In the genomic region with DNA sequence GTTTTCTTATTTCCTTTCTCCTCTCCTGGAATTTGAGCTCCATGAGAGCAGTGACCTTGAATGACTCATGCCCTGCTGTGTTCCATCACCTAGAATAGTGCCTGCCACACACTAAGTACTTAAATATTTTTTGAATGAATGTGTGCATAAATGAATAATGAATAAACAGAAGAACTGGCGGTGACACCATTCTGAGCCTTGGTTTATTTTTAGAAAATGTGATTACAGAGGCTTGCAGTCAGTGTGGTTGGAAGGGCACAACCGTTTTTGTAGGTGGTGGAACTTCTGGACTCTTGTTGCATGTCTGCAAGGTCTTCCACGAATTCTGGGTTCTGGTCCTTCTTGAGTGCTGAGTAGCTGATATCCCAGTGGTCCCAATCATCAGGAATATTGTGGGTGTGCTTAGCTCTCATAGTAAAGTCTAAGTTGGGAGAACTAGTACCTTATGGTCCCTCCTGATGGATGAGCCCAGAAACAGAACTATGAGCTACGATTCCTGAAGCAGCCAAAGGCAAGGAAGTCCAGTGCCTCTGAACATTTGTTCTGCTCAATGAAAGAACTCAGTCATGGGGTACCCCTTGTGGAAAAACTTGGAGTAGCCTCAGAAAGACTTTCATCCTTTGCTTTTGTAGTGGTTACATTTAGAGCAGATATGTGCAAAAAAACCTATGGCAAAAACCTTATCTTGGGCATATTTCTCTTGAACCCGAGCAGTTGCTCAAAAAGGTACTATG, we compare ENCODE assay signal across 1 cellular context.
TF ChIP-seq lines count a peak whose summit lies in the region.

No MANE protein-coding gene starts in this region.

TF ChIP-seq in HEK293, 187 proteins besides CTCF, POLR2A, EP300 and RAD21 (continued from another document and continues in another):
- no peak for TF ChIP-seq PRDM2 (tag by site-specific recombination; IDR thresholded peaks at IDR 0.05; ENCODE audit: borderline replicate concordance)
- TF ChIP-seq ZFHX2 (tag by site-specific recombination; conservative IDR thresholded peaks at IDR 0.05): no peak
- no peak for TF ChIP-seq ZNF658 (tag by site-specific recombination; IDR thresholded peaks at IDR 0.05)
- TF ChIP-seq ZNF311 (tag by site-specific recombination; IDR thresholded peaks at IDR 0.05; ENCODE audit: borderline replicate concordance): no peak
- TF ChIP-seq INSM2 (tag by site-specific recombination; IDR thresholded peaks at IDR 0.05): peak; percentile 65; the same call in 1 of the 2 replicates
- no peak for TF ChIP-seq BCL11A (tag by site-specific recombination; IDR thresholded peaks at IDR 0.05; ENCODE audit: low read depth)
- no peak; the same call in 1 of the 2 replicates for TF ChIP-seq TRIM28 (IDR thresholded peaks at IDR 0.05; ENCODE audit: borderline replicate concordance, low read length)
- TF ChIP-seq ZNF132 (tag by site-specific recombination; IDR thresholded peaks at IDR 0.05; ENCODE audit: borderline replicate concordance): no peak
- TF ChIP-seq ZNF654 (tag by site-specific recombination; IDR thresholded peaks at IDR 0.05; ENCODE audit: low read depth): no peak
- TF ChIP-seq MYNN (tag by site-specific recombination; IDR thresholded peaks at IDR 0.05; ENCODE audit: borderline replicate concordance): no peak
- TF ChIP-seq ZBTB11 (tag by site-specific recombination; conservative IDR thresholded peaks at IDR 0.05; ENCODE audit: low read depth): no peak
- TF ChIP-seq ZBTB48 (tag by site-specific recombination; IDR thresholded peaks at IDR 0.05): no peak
- no peak for TF ChIP-seq ZNF274 (IDR thresholded peaks at IDR 0.05; ENCODE audit: low read length)
- TF ChIP-seq ZNF274 (tag by site-specific recombination; IDR thresholded peaks at IDR 0.05; ENCODE audit: borderline replicate concordance): no peak
- TF ChIP-seq ZNF391 (tag by site-specific recombination; IDR thresholded peaks at IDR 0.05; ENCODE audit: borderline replicate concordance, low read depth): no peak
- no peak for TF ChIP-seq ZNF23 (tag by site-specific recombination; IDR thresholded peaks at IDR 0.05; ENCODE audit: borderline replicate concordance)
- no peak for TF ChIP-seq ZBTB20 (tag by site-specific recombination; IDR thresholded peaks at IDR 0.05)
- no peak for TF ChIP-seq ZFP3 (tag by site-specific recombination; IDR thresholded peaks at IDR 0.05; ENCODE audit: low read depth)
- no peak for TF ChIP-seq ZNF596 (tag by site-specific recombination; IDR thresholded peaks at IDR 0.05)
- peak; percentile 17; the same call in 1 of the 2 replicates for TF ChIP-seq PRDM6 (tag by site-specific recombination; IDR thresholded peaks at IDR 0.05)
- no peak for TF ChIP-seq ZBTB26 (tag by site-specific recombination; optimal IDR thresholded peaks at IDR 0.05)
- TF ChIP-seq, protein P1, sequence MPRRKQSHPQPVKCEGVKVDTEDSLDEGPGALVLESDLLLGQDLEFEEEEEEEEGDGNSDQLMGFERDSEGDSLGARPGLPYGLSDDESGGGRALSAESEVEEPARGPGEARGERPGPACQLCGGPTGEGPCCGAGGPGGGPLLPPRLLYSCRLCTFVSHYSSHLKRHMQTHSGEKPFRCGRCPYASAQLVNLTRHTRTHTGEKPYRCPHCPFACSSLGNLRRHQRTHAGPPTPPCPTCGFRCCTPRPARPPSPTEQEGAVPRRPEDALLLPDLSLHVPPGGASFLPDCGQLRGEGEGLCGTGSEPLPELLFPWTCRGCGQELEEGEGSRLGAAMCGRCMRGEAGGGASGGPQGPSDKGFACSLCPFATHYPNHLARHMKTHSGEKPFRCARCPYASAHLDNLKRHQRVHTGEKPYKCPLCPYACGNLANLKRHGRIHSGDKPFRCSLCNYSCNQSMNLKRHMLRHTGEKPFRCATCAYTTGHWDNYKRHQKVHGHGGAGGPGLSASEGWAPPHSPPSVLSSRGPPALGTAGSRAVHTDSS (tag by site-specific recombination; IDR thresholded peaks at IDR 0.05): no peak
- TF ChIP-seq, protein P2, sequence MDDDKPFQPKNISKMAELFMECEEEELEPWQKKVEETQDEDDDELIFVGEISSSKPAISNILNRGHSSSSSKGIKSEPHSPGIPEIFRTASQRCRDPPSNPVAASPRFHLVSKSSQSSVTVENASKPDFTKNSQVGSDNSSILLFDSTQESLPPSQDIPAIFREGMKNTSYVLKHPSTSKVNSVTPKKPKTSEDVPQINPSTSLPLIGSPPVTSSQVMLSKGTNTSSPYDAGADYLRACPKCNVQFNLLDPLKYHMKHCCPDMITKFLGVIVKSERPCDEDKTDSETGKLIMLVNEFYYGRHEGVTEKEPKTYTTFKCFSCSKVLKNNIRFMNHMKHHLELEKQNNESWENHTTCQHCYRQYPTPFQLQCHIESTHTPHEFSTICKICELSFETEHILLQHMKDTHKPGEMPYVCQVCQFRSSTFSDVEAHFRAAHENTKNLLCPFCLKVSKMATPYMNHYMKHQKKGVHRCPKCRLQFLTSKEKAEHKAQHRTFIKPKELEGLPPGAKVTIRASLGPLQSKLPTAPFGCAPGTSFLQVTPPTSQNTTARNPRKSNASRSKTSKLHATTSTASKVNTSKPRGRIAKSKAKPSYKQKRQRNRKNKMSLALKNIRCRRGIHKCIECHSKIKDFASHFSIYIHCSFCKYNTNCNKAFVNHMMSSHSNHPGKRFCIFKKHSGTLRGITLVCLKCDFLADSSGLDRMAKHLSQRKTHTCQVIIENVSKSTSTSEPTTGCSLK (tag by site-specific recombination; IDR thresholded peaks at IDR 0.05): no peak
- no peak for TF ChIP-seq BCL11B (tag by site-specific recombination; IDR thresholded peaks at IDR 0.05; ENCODE audit: low read depth)
- peak; percentile 80 for TF ChIP-seq SCRT2 (tag by site-specific recombination; IDR thresholded peaks at IDR 0.05)
- no peak for TF ChIP-seq ZSCAN23 (tag by site-specific recombination; IDR thresholded peaks at IDR 0.05)
- no peak for TF ChIP-seq ZNF664 (tag by site-specific recombination; IDR thresholded peaks at IDR 0.05)
- TF ChIP-seq SETDB1 (IDR thresholded peaks at IDR 0.05; ENCODE audit: insufficient read length, low read length): no peak
- TF ChIP-seq ZNF2 (tag by site-specific recombination; IDR thresholded peaks at IDR 0.05): no peak
- peak; percentile 62; the same call in 1 of the 2 replicates for TF ChIP-seq SP7 (tag by site-specific recombination; IDR thresholded peaks at IDR 0.05)
- TF ChIP-seq ZBTB8A (tag by site-specific recombination; IDR thresholded peaks at IDR 0.05): no peak
- TF ChIP-seq MEIS1 (CRISPR knock-in tag; IDR thresholded peaks at IDR 0.05; ENCODE audit: borderline replicate concordance): no peak
- TF ChIP-seq ZNF623 (tag by site-specific recombination; IDR thresholded peaks at IDR 0.05): no peak
- TF ChIP-seq, protein P3, sequence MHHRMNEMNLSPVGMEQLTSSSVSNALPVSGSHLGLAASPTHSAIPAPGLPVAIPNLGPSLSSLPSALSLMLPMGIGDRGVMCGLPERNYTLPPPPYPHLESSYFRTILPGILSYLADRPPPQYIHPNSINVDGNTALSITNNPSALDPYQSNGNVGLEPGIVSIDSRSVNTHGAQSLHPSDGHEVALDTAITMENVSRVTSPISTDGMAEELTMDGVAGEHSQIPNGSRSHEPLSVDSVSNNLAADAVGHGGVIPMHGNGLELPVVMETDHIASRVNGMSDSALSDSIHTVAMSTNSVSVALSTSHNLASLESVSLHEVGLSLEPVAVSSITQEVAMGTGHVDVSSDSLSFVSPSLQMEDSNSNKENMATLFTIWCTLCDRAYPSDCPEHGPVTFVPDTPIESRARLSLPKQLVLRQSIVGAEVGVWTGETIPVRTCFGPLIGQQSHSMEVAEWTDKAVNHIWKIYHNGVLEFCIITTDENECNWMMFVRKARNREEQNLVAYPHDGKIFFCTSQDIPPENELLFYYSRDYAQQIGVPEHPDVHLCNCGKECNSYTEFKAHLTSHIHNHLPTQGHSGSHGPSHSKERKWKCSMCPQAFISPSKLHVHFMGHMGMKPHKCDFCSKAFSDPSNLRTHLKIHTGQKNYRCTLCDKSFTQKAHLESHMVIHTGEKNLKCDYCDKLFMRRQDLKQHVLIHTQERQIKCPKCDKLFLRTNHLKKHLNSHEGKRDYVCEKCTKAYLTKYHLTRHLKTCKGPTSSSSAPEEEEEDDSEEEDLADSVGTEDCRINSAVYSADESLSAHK (tag by site-specific recombination; IDR thresholded peaks at IDR 0.05): no peak
